ENCODE assay signal across 1 cellular context in genomic region chr19:1985588-1986356, GRCh38.
TF ChIP-seq lines count a peak whose summit lies in the region.

No MANE protein-coding gene starts in this region.

TF ChIP-seq in HEK293, 187 proteins besides CTCF, POLR2A, EP300 and RAD21:
- TF ChIP-seq PATZ1 (tag by site-specific recombination; IDR thresholded peaks at IDR 0.05) (0 out of 2 replicates have a peak, but pooled peaks have one; percentile 40), ZFP69B (tag by site-specific recombination; IDR thresholded peaks at IDR 0.05) (peak; percentile 77; the same call in 1 of the 2 replicates), ZNF449 (tag by site-specific recombination; IDR thresholded peaks at IDR 0.05) (peak; percentile 80), TCF7L2 (IDR thresholded peaks at IDR 0.05; ENCODE audit: borderline replicate concordance, low read depth, low read length) (no peak), ZNF48 (tag by site-specific recombination; IDR thresholded peaks at IDR 0.05) (no peak), ZBTB7A (tag by site-specific recombination; IDR thresholded peaks at IDR 0.05; ENCODE audit: low read depth) (no peak), ZNF692 (tag by site-specific recombination; IDR thresholded peaks at IDR 0.05) (peak; percentile 70), INSM2 (tag by site-specific recombination; IDR thresholded peaks at IDR 0.05) (no peak), ZSCAN5A (tag by site-specific recombination; IDR thresholded peaks at IDR 0.05) (no peak)
